ENCODE assay signal across 8 cellular contexts in the genomic region with DNA sequence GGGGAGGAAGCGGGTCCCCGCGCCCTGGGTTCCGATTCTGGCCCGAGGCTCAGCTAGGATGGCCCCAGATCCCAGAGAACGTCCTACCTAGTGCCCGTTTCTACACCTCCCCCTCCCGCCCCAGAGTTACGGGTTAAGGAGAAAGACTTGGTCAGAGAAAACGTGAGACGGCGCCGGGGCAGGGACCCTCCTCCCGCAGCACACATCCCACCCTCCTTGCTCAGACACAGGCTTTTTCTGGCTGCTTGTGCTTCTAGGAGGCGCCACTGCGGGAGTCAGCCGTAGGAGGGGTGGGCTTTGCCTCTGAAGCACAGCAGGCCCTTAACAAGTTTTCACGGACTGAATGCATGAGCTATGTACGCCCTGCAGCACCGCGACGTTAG.
DNase-seq lines count a peak whose midpoint lies in the region; ATAC-seq and TF ChIP-seq lines count a peak whose summit lies in the region.

No MANE protein-coding gene starts in this region.

- DNase-seq in CD4-positive, alpha-beta T cell = no peak
- no peak for DNase-seq in mammary epithelial cell
- no peak for DNase-seq in mesothelial cell of epicardium (ENCODE audit: low spot score in 2 of 2, unreplicated experiment in 2 of 2)
- DNase-seq in GOT3 (lab: John Stamatoyannopoulos, UW) = no peak
- no peak for DNase-seq in activated CD4-positive, CD25-positive, alpha-beta regulatory T cell treated with anti-CD3 and anti-CD28 coated beads, Interleukin-2, amount 50 U/mL, for 72 hours

- peaks cover 18% of the 10 kb centered on the region for H3K4me1 Mint-ChIP-seq in CD4-positive, alpha-beta T cell (ENCODE audit: low read depth)
- peaks cover 6% of the 10 kb centered on the region for H3K4me1 Mint-ChIP-seq in mesothelial cell of epicardium

- in situ Hi-C loops in mammary epithelial cell (cut with MboI; ENCODE audit: low sequenced_read_pairs in 2 of 2) = loop anchor here in 1 of 2 donors (5.0 kb wide), 1 partner anchor 71 kb away; no protein-coding TSS in a partner anchor

- H3K79me2 ChIP-seq in mammary epithelial cell (ENCODE audit: insufficient read depth, low read length) = no peaks in the 10 kb centered on the region

- ATAC-seq in CD4-positive, alpha-beta T cell (ENCODE audit: poor library complexity) = no peak
- peak; percentile 6 for ATAC-seq in HG03354 (IDR thresholded peaks at IDR 0.05; ENCODE audit: poor library complexity, severe bottlenecking, unreplicated experiment)
- ATAC-seq in HG02763 (IDR thresholded peaks at IDR 0.05; ENCODE audit: unreplicated experiment) = no peak
- ATAC-seq in GM21717 (IDR thresholded peaks at IDR 0.05; ENCODE audit: unreplicated experiment) = no peak

- peak overlapping the region; percentile 50 for H3K9ac ChIP-seq in mammary epithelial cell (ENCODE audit: insufficient read depth, low read length)

- peak overlapping the region; percentile 62 to 66 (median 64) for H3K4me3 ChIP-seq in mammary epithelial cell (replicated peaks in 1 of 3; ENCODE audit: insufficient read depth in 1 of 3, low read depth in 2 of 3, low read length in 3 of 3)

- H3K27ac ChIP-seq in CD4-positive, alpha-beta T cell (ENCODE audit: low read depth, low read length) = no peak overlapping the region
- no peak overlapping the region for H3K27ac ChIP-seq in mammary epithelial cell (ENCODE audit: insufficient read depth, low read depth, low read length)

- no peaks in the 10 kb centered on the region for H3K9me3 ChIP-seq in CD4-positive, alpha-beta T cell (ENCODE audit: control insufficient read depth, low read length)
- no peaks in the 10 kb centered on the region for H3K9me3 ChIP-seq in mammary epithelial cell (replicated peaks; ENCODE audit: insufficient read depth, low read length)

- peak overlapping the region; percentile 97 for H2AFZ ChIP-seq in mammary epithelial cell (ENCODE audit: low read depth, low read length)

- no TSS peak for BruUV-seq in mammary epithelial cell (replicated peaks; lab: Mats Ljungman, UMichigan)

- intact Hi-C loops in CD4-positive, alpha-beta T cell (cut with DNase I, micrococcal nuclease) = loop anchor here (2.0 to 10.0 kb wide), 3 partner anchors 73 to 431 kb away; no protein-coding TSS in a partner anchor
- intact Hi-C loops in mammary epithelial cell (cut with micrococcal nuclease) = loop anchor here (1.0 to 10.0 kb wide), 2 partner anchors 28 to 431 kb away; no protein-coding TSS in a partner anchor

- H3K36me3 ChIP-seq in mammary epithelial cell (ENCODE audit: insufficient read depth, low read length) = no peaks in the 10 kb centered on the region

- WGBS in mammary epithelial cell (ENCODE audit: low coverage, missing lambda C conversion rate) = 20% methylated on average over 9 of the region's 22 CpGs

- no peaks in the 10 kb centered on the region for H4K20me1 ChIP-seq in mammary epithelial cell (ENCODE audit: insufficient read depth, low read length)

- H3K4me3 Mint-ChIP-seq in CD4-positive, alpha-beta T cell = peak overlapping the region; percentile 83
- H3K4me3 Mint-ChIP-seq in mesothelial cell of epicardium = peak overlapping the region; percentile 70

- TF ChIP-seq CTCF in CD4-positive, alpha-beta T cell (IDR thresholded peaks at IDR 0.05) = no peak
- TF ChIP-seq CTCF in mammary epithelial cell (conservative IDR thresholded peaks at IDR 0.05 in 1 of 2, IDR thresholded peaks at IDR 0.05 in 1 of 2; ENCODE audit: extremely low read depth in 1 of 2, insufficient read depth in 1 of 2, low read depth in 1 of 2, low read length in 2 of 2) (no peak), mesothelial cell of epicardium (IDR thresholded peaks at IDR 0.05; ENCODE audit: unreplicated experiment) (no peak)

- peaks cover 32% of the 10 kb centered on the region for H3K27me3 Mint-ChIP-seq in CD4-positive, alpha-beta T cell
- H3K27me3 Mint-ChIP-seq in mesothelial cell of epicardium (ENCODE audit: low read depth) = peaks cover 76% of the 10 kb centered on the region

- H3K9me3 Mint-ChIP-seq in CD4-positive, alpha-beta T cell = no peaks in the 10 kb centered on the region
- H3K9me3 Mint-ChIP-seq in mesothelial cell of epicardium = peaks cover 8% of the 10 kb centered on the region

- no peaks in the 10 kb centered on the region for H3K36me3 Mint-ChIP-seq in CD4-positive, alpha-beta T cell (ENCODE audit: low read depth)
- H3K36me3 Mint-ChIP-seq in mesothelial cell of epicardium = no peaks in the 10 kb centered on the region

- dilution Hi-C loops in mammary epithelial cell (cut with HindIII; ENCODE audit: low sequenced_read_pairs) = no loop called here

- peaks cover 18% of the 10 kb centered on the region for H3K27me3 ChIP-seq in CD4-positive, alpha-beta T cell (ENCODE audit: control insufficient read depth, insufficient read depth, low read length)
- H3K27me3 ChIP-seq in mammary epithelial cell (ENCODE audit: insufficient read depth, low read length) = no peaks in the 10 kb centered on the region

- POLR2A ChIA-PET in CD4-positive, alpha-beta T cell (lab: Charles Lee) = interaction anchor here (1.2 to 2.9 kb wide), 5 partner anchors 27 to 78 kb away, joined by 3 to 31 read pairs (median 5); no protein-coding TSS in a partner anchor

- CTCF ChIA-PET in CD4-positive, alpha-beta T cell (lab: Charles Lee) = interaction anchor here (0.8 to 2.4 kb wide), 14 partner anchors 8 to 429 kb away, joined by 3 to 21 read pairs (median 4); no protein-coding TSS in a partner anchor
- CTCF ChIA-PET in mammary epithelial cell (lab: Charles Lee; ENCODE audit: low non-redundant PET) = interaction anchor here (2.0 kb wide), 1 partner anchor 73 kb away, joined by 19 read pairs; no protein-coding TSS in a partner anchor

- peaks cover 13% of the 10 kb centered on the region for H3K4me1 ChIP-seq in mammary epithelial cell (ENCODE audit: insufficient read depth, low read length)

- peak overlapping the region; percentile 96 for H3K4me2 ChIP-seq in mammary epithelial cell (ENCODE audit: insufficient read depth, low read depth, low read length)

- H3K27ac Mint-ChIP-seq in CD4-positive, alpha-beta T cell = no peak overlapping the region
- H3K27ac Mint-ChIP-seq in mesothelial cell of epicardium = no peak overlapping the region
